14 cellular contexts compared by ENCODE assay signal in the genomic region with DNA sequence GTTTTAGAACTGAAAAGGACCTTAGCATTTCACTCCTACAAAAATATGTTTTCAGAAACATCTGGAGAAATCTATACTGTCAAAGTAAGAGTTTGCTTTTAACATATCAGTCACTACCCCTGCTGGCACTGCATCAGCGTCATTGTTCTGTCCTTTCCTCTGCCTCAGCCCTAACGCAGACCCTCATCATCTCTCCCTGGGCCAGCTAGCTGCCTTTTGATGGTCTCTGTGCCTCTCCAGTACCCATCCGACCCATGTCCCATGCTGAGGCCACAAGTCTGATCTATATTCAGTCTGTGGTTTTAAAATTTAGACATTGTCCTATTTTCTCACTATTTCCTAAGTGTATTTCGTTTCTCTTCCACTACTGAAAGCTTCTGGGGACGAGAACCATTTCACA. TPM values are rescaled to one million over a fixed set of nuclear protein-coding genes. Genes with fewer than 3 reads are reported as not detected.
DNase-seq lines count a peak whose midpoint lies in the region; ATAC-seq and TF ChIP-seq lines count a peak whose summit lies in the region.
"Had no signal": no experiment of that assay in that cellular context is flagged by ENCODE, and none has a peak within 500 bp of the region (broad histone marks: within the 10 kb centered on the region; RNA-seq: fewer than 3 reads in every experiment).

No MANE protein-coding gene starts in this region.

- H3K4me1 ChIP-seq in BLaER1 treated with 17β-estradiol and CSF1 and Interleukin-3, amounts not matched to agents 10 nM and 100 nM, result peaks cover 0 to 17% (median 7%) of the 10 kb centered on the region in 10 experiments; a peak in 10 of 20 replicates

- H3K36me3 ChIP-seq in BLaER1 treated with 17β-estradiol and CSF1 and Interleukin-3, amounts not matched to agents 10 nM and 100 nM, result no peaks in the 10 kb centered on the region
- H3K36me3 ChIP-seq: ovary had no signal

- H3K27me3 ChIP-seq in BLaER1 treated with 17β-estradiol and CSF1 and Interleukin-3, amounts not matched to agents 10 nM and 100 nM, result no peaks in the 10 kb centered on the region
- H3K27me3 ChIP-seq: ovary had no signal

- H3K9me3 Mint-ChIP-seq in activated T-helper 17 cell treated with anti-CD3 and anti-CD28 coated beads, Interleukin-2, amount 50 U/mL, for 72 hours, result peaks cover 2% of the 10 kb centered on the region
- peaks cover 0 to 13% (median 9%) of the 10 kb centered on the region in 6 donors for H3K9me3 Mint-ChIP-seq in immature natural killer cell

- peaks cover 70% of the 10 kb centered on the region for H3K36me3 Mint-ChIP-seq in activated T-helper 17 cell treated with anti-CD3 and anti-CD28 coated beads, Interleukin-2, amount 50 U/mL, for 72 hours (ENCODE audit: low read depth)
- H3K36me3 Mint-ChIP-seq in immature natural killer cell, result peaks cover 7 to 8% (median 7%) of the 10 kb centered on the region in 3 donors
- H3K36me3 Mint-ChIP-seq: type B pancreatic cell had no signal

- no peaks in the 10 kb centered on the region for H3K27me3 Mint-ChIP-seq in activated T-helper 17 cell treated with anti-CD3 and anti-CD28 coated beads, Interleukin-2, amount 50 U/mL, for 72 hours
- H3K27me3 Mint-ChIP-seq in immature natural killer cell (ENCODE audit: low read depth in 3 of 3), result peaks cover 0 to 7% (median 4%) of the 10 kb centered on the region in 3 donors
- H3K27me3 Mint-ChIP-seq: type B pancreatic cell had no signal

- H3K4me2 ChIP-seq in BLaER1 treated with 17β-estradiol and CSF1 and Interleukin-3, amounts not matched to agents 10 nM and 100 nM, result peak overlapping the region in 9 of 11 experiments; percentile 0 to 37 (median 19); a peak in 7 of 22 replicates

- no peak overlapping the region for H3K9ac ChIP-seq in BLaER1 treated with 17β-estradiol and CSF1 and Interleukin-3, amounts not matched to agents 10 nM and 100 nM

- DNase-seq in MV-4-11 (lab: John Stamatoyannopoulos, UW) (peak; percentile 8), immature natural killer cell (no peak), NCI-H524 treated with DMSO at 0.1 percent for 48 hours (lab: John Stamatoyannopoulos, UW) (no peak)
- DNase-seq in stimulated activated naive CD4-positive, alpha-beta T cell treated with Interleukin-2 at 50 U/mL for 16 hours (lab: John Stamatoyannopoulos, UW), result no peak
- no peak for DNase-seq in stimulated activated CD4-positive, alpha-beta T cell treated with anti-CD3 and anti-CD28 coated beads, Interleukin-2, amount 100 ng/mL, for 24 hours
- DNase-seq: DMS79, NCI-H1105 treated with DMSO at 0.1 percent for 48 hours, ovary, T1000 had no signal

- H3K4me1 Mint-ChIP-seq in activated T-helper 17 cell treated with anti-CD3 and anti-CD28 coated beads, Interleukin-2, amount 50 U/mL, for 72 hours, result peaks cover 48% of the 10 kb centered on the region
- peaks cover 90 to 96% of the 10 kb centered on the region in 2 donors for H3K4me1 Mint-ChIP-seq in immature natural killer cell

- H3K4me3 Mint-ChIP-seq in activated T-helper 17 cell treated with anti-CD3 and anti-CD28 coated beads, Interleukin-2, amount 50 U/mL, for 72 hours, result peak overlapping the region; percentile 86
- peak overlapping the region in 4 of 5 donors; percentile 18 to 85 (median 47) for H3K4me3 Mint-ChIP-seq in immature natural killer cell
- H3K4me3 Mint-ChIP-seq: type B pancreatic cell had no signal

- H3K27ac Mint-ChIP-seq in activated T-helper 17 cell treated with anti-CD3 and anti-CD28 coated beads, Interleukin-2, amount 50 U/mL, for 72 hours, result peak overlapping the region; percentile 98
- H3K27ac Mint-ChIP-seq in immature natural killer cell, result peak overlapping the region; percentile 86 to 97 (median 97)
- H3K27ac Mint-ChIP-seq: type B pancreatic cell had no signal

- peak; percentile 26 for ATAC-seq in activated T-helper 17 cell treated with anti-CD3 and anti-CD28 coated beads, Interleukin-2, amount 50 U/mL, for 72 hours (replicated peaks)
- no peak for ATAC-seq in SK-N-SH treated with all-trans-retinoic acid at 6 μM for 48 hours

- no peak overlapping the region for H3K27ac ChIP-seq in BLaER1 treated with 17β-estradiol and CSF1 and Interleukin-3, amounts not matched to agents 10 nM and 100 nM
- H3K27ac ChIP-seq: ovary had no signal

- H3K9me3 ChIP-seq in BLaER1 treated with 17β-estradiol and CSF1 and Interleukin-3, amounts not matched to agents 10 nM and 100 nM (replicated peaks in 1 of 11), result peaks cover 14 to 19% (median 17%) of the 10 kb centered on the region in 11 experiments
- H3K9me3 ChIP-seq: ovary had no signal

- H3K4me3 ChIP-seq in BLaER1 treated with 17β-estradiol and CSF1 and Interleukin-3, amounts not matched to agents 10 nM and 100 nM, result no peak overlapping the region
- H3K4me3 ChIP-seq: ovary had no signal

- H4K20me1 ChIP-seq in BLaER1 treated with 17β-estradiol and CSF1 and Interleukin-3, amounts not matched to agents 10 nM and 100 nM, result no peaks in the 10 kb centered on the region

TF ChIP-seq in SK-N-SH treated with all-trans-retinoic acid at 6 μM for 48 hours, 23 proteins besides CTCF, POLR2A, EP300 and RAD21:
- no peak for TF ChIP-seq ESRRG (CRISPR knock-in tag; IDR thresholded peaks at IDR 0.05)
- no peak for TF ChIP-seq ZFP3 (CRISPR knock-in tag; IDR thresholded peaks at IDR 0.05)
- TF ChIP-seq RARB (CRISPR knock-in tag; IDR thresholded peaks at IDR 0.05), result no peak
- TF ChIP-seq ZFP30 (CRISPR knock-in tag; IDR thresholded peaks at IDR 0.05), result no peak
- TF ChIP-seq, protein P1, sequence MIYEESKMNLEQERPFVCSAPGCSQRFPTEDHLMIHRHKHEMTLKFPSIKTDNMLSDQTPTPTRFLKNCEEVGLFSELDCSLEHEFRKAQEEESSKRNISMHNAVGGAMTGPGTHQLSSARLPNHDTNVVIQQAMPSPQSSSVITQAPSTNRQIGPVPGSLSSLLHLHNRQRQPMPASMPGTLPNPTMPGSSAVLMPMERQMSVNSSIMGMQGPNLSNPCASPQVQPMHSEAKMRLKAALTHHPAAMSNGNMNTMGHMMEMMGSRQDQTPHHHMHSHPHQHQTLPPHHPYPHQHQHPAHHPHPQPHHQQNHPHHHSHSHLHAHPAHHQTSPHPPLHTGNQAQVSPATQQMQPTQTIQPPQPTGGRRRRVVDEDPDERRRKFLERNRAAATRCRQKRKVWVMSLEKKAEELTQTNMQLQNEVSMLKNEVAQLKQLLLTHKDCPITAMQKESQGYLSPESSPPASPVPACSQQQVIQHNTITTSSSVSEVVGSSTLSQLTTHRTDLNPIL (CRISPR knock-in tag; IDR thresholded peaks at IDR 0.05; ENCODE audit: low read depth), result no peak
- TF ChIP-seq, protein P2, sequence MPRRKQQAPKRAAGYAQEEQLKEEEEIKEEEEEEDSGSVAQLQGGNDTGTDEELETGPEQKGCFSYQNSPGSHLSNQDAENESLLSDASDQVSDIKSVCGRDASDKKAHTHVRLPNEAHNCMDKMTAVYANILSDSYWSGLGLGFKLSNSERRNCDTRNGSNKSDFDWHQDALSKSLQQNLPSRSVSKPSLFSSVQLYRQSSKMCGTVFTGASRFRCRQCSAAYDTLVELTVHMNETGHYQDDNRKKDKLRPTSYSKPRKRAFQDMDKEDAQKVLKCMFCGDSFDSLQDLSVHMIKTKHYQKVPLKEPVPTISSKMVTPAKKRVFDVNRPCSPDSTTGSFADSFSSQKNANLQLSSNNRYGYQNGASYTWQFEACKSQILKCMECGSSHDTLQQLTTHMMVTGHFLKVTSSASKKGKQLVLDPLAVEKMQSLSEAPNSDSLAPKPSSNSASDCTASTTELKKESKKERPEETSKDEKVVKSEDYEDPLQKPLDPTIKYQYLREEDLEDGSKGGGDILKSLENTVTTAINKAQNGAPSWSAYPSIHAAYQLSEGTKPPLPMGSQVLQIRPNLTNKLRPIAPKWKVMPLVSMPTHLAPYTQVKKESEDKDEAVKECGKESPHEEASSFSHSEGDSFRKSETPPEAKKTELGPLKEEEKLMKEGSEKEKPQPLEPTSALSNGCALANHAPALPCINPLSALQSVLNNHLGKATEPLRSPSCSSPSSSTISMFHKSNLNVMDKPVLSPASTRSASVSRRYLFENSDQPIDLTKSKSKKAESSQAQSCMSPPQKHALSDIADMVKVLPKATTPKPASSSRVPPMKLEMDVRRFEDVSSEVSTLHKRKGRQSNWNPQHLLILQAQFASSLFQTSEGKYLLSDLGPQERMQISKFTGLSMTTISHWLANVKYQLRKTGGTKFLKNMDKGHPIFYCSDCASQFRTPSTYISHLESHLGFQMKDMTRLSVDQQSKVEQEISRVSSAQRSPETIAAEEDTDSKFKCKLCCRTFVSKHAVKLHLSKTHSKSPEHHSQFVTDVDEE (CRISPR knock-in tag; IDR thresholded peaks at IDR 0.05), result no peak
- no peak for TF ChIP-seq CSDC2 (CRISPR knock-in tag; IDR thresholded peaks at IDR 0.05)
- TF ChIP-seq ARNTL (CRISPR knock-in tag; IDR thresholded peaks at IDR 0.05; ENCODE audit: borderline replicate concordance, low read depth), result no peak
- TF ChIP-seq SNAI2 (CRISPR knock-in tag; IDR thresholded peaks at IDR 0.05), result no peak
- no peak for TF ChIP-seq PPARA (CRISPR knock-in tag; IDR thresholded peaks at IDR 0.05; ENCODE audit: borderline replicate concordance)
- no peak for TF ChIP-seq TCF4 (CRISPR knock-in tag; IDR thresholded peaks at IDR 0.05; ENCODE audit: borderline replicate concordance)
- TF ChIP-seq, protein P3, sequence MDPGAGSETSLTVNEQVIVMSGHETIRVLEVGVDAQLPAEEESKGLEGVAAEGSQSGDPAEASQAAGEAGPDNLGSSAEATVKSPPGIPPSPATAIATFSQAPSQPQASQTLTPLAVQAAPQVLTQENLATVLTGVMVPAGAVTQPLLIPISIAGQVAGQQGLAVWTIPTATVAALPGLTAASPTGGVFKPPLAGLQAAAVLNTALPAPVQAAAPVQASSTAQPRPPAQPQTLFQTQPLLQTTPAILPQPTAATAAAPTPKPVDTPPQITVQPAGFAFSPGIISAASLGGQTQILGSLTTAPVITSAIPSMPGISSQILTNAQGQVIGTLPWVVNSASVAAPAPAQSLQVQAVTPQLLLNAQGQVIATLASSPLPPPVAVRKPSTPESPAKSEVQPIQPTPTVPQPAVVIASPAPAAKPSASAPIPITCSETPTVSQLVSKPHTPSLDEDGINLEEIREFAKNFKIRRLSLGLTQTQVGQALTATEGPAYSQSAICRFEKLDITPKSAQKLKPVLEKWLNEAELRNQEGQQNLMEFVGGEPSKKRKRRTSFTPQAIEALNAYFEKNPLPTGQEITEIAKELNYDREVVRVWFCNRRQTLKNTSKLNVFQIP (CRISPR knock-in tag; IDR thresholded peaks at IDR 0.05; ENCODE audit: borderline replicate concordance, low read depth), result no peak
- no peak for TF ChIP-seq OSR1 (CRISPR knock-in tag; IDR thresholded peaks at IDR 0.05)
- TF ChIP-seq ZNF70 (CRISPR knock-in tag; IDR thresholded peaks at IDR 0.05), result no peak
- no peak for TF ChIP-seq ZNF565 (CRISPR knock-in tag; conservative IDR thresholded peaks at IDR 0.05; ENCODE audit: low read depth)

RNA-seq across cellular contexts. Expression of a gene that starts 53.2 kb away (rescaled TPM):
- total RNA-seq in activated T-helper 17 cell treated with anti-CD3 and anti-CD28 coated beads, Interleukin-2, amount 50 U/mL, for 72 hours, result 100 to 1,000 TPM; 303 to 473 TPM
- polyA plus RNA-seq in immature natural killer cell, result 100 to 1,000 TPM; 246 to 341 (median 325) TPM
- total RNA-seq: NCI-H460 had no signal
